ENCODE assay signal across 36 cellular contexts in the genomic region with DNA sequence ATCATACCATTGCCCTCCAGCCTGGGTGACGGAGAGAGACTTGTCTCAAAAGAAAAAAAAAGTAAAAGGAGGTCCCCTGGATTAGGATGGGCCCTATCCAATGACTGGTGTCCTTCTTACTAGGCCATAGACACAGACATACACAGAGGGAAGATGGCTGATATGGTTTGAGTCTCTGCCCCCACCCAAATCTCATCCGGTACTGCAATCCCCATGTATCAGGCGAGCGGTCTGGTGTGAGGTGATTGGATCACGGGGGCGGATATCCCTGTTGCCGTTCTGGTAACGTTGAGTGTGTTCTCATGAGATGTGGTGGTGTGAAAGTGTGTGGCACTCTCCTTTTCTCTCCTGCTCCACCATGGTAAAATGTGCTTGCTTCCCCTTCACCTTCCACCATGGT. TPM values are rescaled to one million over a fixed set of nuclear protein-coding genes. Genes with fewer than 3 reads are reported as not detected.
"Had no signal": no experiment of that assay in that cellular context is flagged by ENCODE, and none has a peak within 500 bp of the region (broad histone marks: within the 10 kb centered on the region; RNA-seq: fewer than 3 reads in every experiment).

No MANE protein-coding gene starts in this region.

- ATAC-seq: activated CD8-positive, alpha-beta memory T cell treated with anti-CD3 and anti-CD28 coated beads, Interleukin-2, amount 10 ng/mL, durations not matched to agents 7 days and 5 days; activated naive CD8-positive, alpha-beta T cell treated with anti-CD3 and anti-CD28 coated beads, Interleukin-2, amount 50 U/mL, for 24 hours; activated T-cell treated with anti-CD3 and anti-CD28 coated beads, Interleukin-2, amount 50 U/mL, for 72 hours; activated T-helper 17 cell treated with anti-CD3 and anti-CD28 coated beads, Interleukin-2, amount 50 U/mL, for 72 hours; Panc1; T-cell; T-helper 17 cell had no signal

- H3K27ac Mint-ChIP-seq: activated B cell treated with CpG ODN at 0.5 μM for 24 hours; activated CD4-positive, alpha-beta memory T cell treated with anti-CD3 and anti-CD28 coated beads, Interleukin-2, amount 10 ng/mL, durations not matched to agents 7 days and 5 days; activated CD8-positive, alpha-beta memory T cell treated with anti-CD3 and anti-CD28 coated beads, Interleukin-2, amount 10 ng/mL, durations not matched to agents 7 days and 5 days; activated naive CD4-positive, alpha-beta T cell treated with anti-CD3 and anti-CD28 coated beads for 36 hours; activated naive CD8-positive, alpha-beta T cell; activated naive CD8-positive, alpha-beta T cell treated with anti-CD3 and anti-CD28 coated beads, Interleukin-2, amount 50 U/mL, for 24 hours; activated T-cell treated with anti-CD3 and anti-CD28 coated beads, Interleukin-2, amount 50 U/mL, for 72 hours; T-cell had no signal

- H3K27ac ChIP-seq: SJSA1, VCaP had no signal

- H3K27me3 ChIP-seq: MG63, SJSA1 had no signal

- H3K9me2 ChIP-seq: SK-N-SH had no signal

- H3K4me3 ChIP-seq: MG63, SJSA1 had no signal

- H3K9me3 ChIP-seq: MG63, SJSA1, SK-N-SH had no signal

- H3K27me3 Mint-ChIP-seq: activated naive CD8-positive, alpha-beta T cell; activated T-helper 17 cell treated with anti-CD3 and anti-CD28 coated beads, Interleukin-2, amount 50 U/mL, for 72 hours; central memory CD8-positive, alpha-beta T cell; T-helper 17 cell had no signal

- H3K36me3 ChIP-seq: MG63, SJSA1 had no signal

- H3K36me3 Mint-ChIP-seq: activated CD8-positive, alpha-beta memory T cell treated with anti-CD3 and anti-CD28 coated beads, Interleukin-2, amount 10 ng/mL, durations not matched to agents 7 days and 5 days; activated naive CD8-positive, alpha-beta T cell; brain; T-cell had no signal

- H3K9me3 Mint-ChIP-seq: activated B cell treated with CpG ODN at 0.5 μM for 24 hours; activated CD4-positive, alpha-beta memory T cell treated with anti-CD3 and anti-CD28 coated beads, Interleukin-2, amount 10 ng/mL, durations not matched to agents 7 days and 5 days; activated naive CD4-positive, alpha-beta T cell treated with anti-CD3 and anti-CD28 coated beads for 36 hours; activated naive CD8-positive, alpha-beta T cell treated with anti-CD3 and anti-CD28 coated beads, Interleukin-2, amount 50 U/mL, for 24 hours; activated T-cell treated with anti-CD3 and anti-CD28 coated beads, Interleukin-2, amount 50 U/mL, for 72 hours; activated T-helper 17 cell treated with anti-CD3 and anti-CD28 coated beads, Interleukin-2, amount 50 U/mL, for 72 hours; central memory CD8-positive, alpha-beta T cell; T-cell had no signal

- H3K4me3 Mint-ChIP-seq: activated B cell treated with CpG ODN at 0.5 μM for 24 hours; activated CD4-positive, alpha-beta memory T cell treated with anti-CD3 and anti-CD28 coated beads, Interleukin-2, amount 10 ng/mL, durations not matched to agents 7 days and 5 days; activated CD8-positive, alpha-beta memory T cell treated with anti-CD3 and anti-CD28 coated beads, Interleukin-2, amount 10 ng/mL, durations not matched to agents 7 days and 5 days; activated naive CD4-positive, alpha-beta T cell treated with anti-CD3 and anti-CD28 coated beads for 36 hours; activated naive CD8-positive, alpha-beta T cell; activated naive CD8-positive, alpha-beta T cell treated with anti-CD3 and anti-CD28 coated beads, Interleukin-2, amount 50 U/mL, for 24 hours; activated T-cell treated with anti-CD3 and anti-CD28 coated beads, Interleukin-2, amount 50 U/mL, for 72 hours; activated T-helper 17 cell treated with anti-CD3 and anti-CD28 coated beads, Interleukin-2, amount 50 U/mL, for 72 hours; brain; central memory CD8-positive, alpha-beta T cell; T-cell; T-helper 17 cell had no signal

- H3K9ac ChIP-seq: SK-N-SH had no signal

- H3K4me2 ChIP-seq: SK-N-SH had no signal

- DNase-seq: activated B cell treated with CpG ODN at 0.5 μM for 24 hours; activated CD4-positive, alpha-beta memory T cell treated with anti-CD3 and anti-CD28 coated beads, Interleukin-2, amount 10 ng/mL, durations not matched to agents 7 days and 5 days; activated CD4-positive, alpha-beta T cell treated with anti-CD3 and anti-CD28 coated beads for 48 hours; activated CD4-positive, CD25-positive, alpha-beta regulatory T cell treated with anti-CD3 and anti-CD28 coated beads, Interleukin-2, amount 50 U/mL, for 72 hours; activated CD8-positive, alpha-beta memory T cell treated with anti-CD3 and anti-CD28 coated beads for 24 hours; activated CD8-positive, alpha-beta memory T cell treated with anti-CD3 and anti-CD28 coated beads, Interleukin-2, amount 10 ng/mL, durations not matched to agents 7 days and 5 days; activated gamma-delta T cell; activated naive CD4-positive, alpha-beta T cell treated with anti-CD3 and anti-CD28 coated beads for 36 hours; activated naive CD8-positive, alpha-beta T cell treated with anti-CD3 and anti-CD28 coated beads, Interleukin-2, amount 50 U/mL, for 24 hours; activated T-cell treated with anti-CD3 and anti-CD28 coated beads, Interleukin-2, amount 50 U/mL, for 72 hours; anterior cingulate cortex; Karpas-422; KBM-7; MG63; NCI-H1048; NCI-H1105 treated with DMSO at 0.1 percent for 48 hours; NCI-H1436; NCI-H1694; NCI-H1930; NCI-H2081 treated with DMSO at 0.1 percent for 48 hours; NCI-H226; NCI-H524 treated with DMSO at 0.1 percent for 48 hours; SK-N-SH; T-cell; T-helper 17 cell; T-helper 9 cell had no signal

RNA-seq across cellular contexts. Expression of gene DIPK1C, which starts 31.2 kb away (rescaled TPM):
- total RNA-seq: activated B cell treated with CpG ODN at 0.5 μM for 24 hours; activated CD4-positive, alpha-beta memory T cell treated with anti-CD3 and anti-CD28 coated beads, Interleukin-2, amount 10 ng/mL, durations not matched to agents 7 days and 5 days; activated CD8-positive, alpha-beta memory T cell treated with anti-CD3 and anti-CD28 coated beads, Interleukin-2, amount 10 ng/mL, durations not matched to agents 7 days and 5 days; activated naive CD4-positive, alpha-beta T cell treated with anti-CD3 and anti-CD28 coated beads for 36 hours; activated T-cell treated with anti-CD3 and anti-CD28 coated beads, Interleukin-2, amount 50 U/mL, for 72 hours; activated T-helper 17 cell treated with anti-CD3 and anti-CD28 coated beads, Interleukin-2, amount 50 U/mL, for 72 hours; chondrocyte; NCI-H460; RPMI7951; SJSA1; T-cell; T-helper 17 cell had no signal
- polyA plus RNA-seq: SK-N-SH had no signal

RNA-seq across cellular contexts. Expression of gene CNDP1, which starts 45.9 kb away (rescaled TPM):
- total RNA-seq: activated CD4-positive, alpha-beta memory T cell treated with anti-CD3 and anti-CD28 coated beads, Interleukin-2, amount 10 ng/mL, durations not matched to agents 7 days and 5 days; activated naive CD4-positive, alpha-beta T cell treated with anti-CD3 and anti-CD28 coated beads for 36 hours; NCI-H460; RPMI7951; SJSA1 had no signal
- polyA plus RNA-seq: SK-N-SH had no signal
